1 cellular context compared by ENCODE assay signal in genomic region chr20:59207235-59207634, GRCh38.
TF ChIP-seq lines count a peak whose summit lies in the region.

No MANE protein-coding gene starts in this region.

TF ChIP-seq in GM23338, 12 proteins besides CTCF, POLR2A, EP300 and RAD21 (continued from another document):
- TF ChIP-seq ZNF462 (CRISPR knock-in tag; IDR thresholded peaks at IDR 0.05) (no peak), POLR2AphosphoS5 (IDR thresholded peaks at IDR 0.05; ENCODE audit: low read depth) (no peak), STAT1 (IDR thresholded peaks at IDR 0.05; ENCODE audit: unreplicated experiment) (no peak), JUNB (IDR thresholded peaks at IDR 0.05; ENCODE audit: unreplicated experiment) (no peak), ZNF331 (CRISPR knock-in tag; IDR thresholded peaks at IDR 0.05; ENCODE audit: low read depth) (no peak), ETS1 (IDR thresholded peaks at IDR 0.05) (no peak), CREB1 (CRISPR knock-in tag; IDR thresholded peaks at IDR 0.05; ENCODE audit: low read depth) (no peak), ZNF114 (CRISPR knock-in tag; IDR thresholded peaks at IDR 0.05) (no peak), REST (IDR thresholded peaks at IDR 0.05; ENCODE audit: unreplicated experiment) (no peak)
